ENCODE assay signal across 8 cellular contexts in genomic region chr4:145937990-145938611, GRCh38. TPM values are rescaled to one million over a fixed set of nuclear protein-coding genes. Genes with fewer than 3 reads are reported as not detected.
DNase-seq lines count a peak whose midpoint lies in the region; ATAC-seq and TF ChIP-seq lines count a peak whose summit lies in the region.

No MANE protein-coding gene starts in this region.

- H3K27me3 ChIP-seq in transverse colon = no peaks in the 10 kb centered on the region

- intact Hi-C loops in transverse colon (cut with DNase I; ENCODE audit: low total_unique reads) = loop anchor here (10.0 kb wide), 1 partner anchor 203 kb away; no protein-coding TSS in a partner anchor

- H3K27ac ChIP-seq in transverse colon = peak overlapping the region; percentile 89 to 97 (median 96)

- no peak for TF ChIP-seq POLR2A in transverse colon (IDR thresholded peaks at IDR 0.05)

- peaks cover 12 to 30% (median 16%) of the 10 kb centered on the region in 4 donors for H3K4me1 ChIP-seq in transverse colon

- no peaks in the 10 kb centered on the region for H3K9me3 Mint-ChIP-seq in activated T-cell treated with anti-CD3 and anti-CD28 coated beads, Interleukin-2, amount 50 U/mL, for 24 hours
- no peaks in the 10 kb centered on the region for H3K9me3 Mint-ChIP-seq in neural crest cell

- DNase-seq in AG09309 (ENCODE audit: low read depth) = no peak
- peak; percentile 22 for DNase-seq in NCI-H526 treated with DMSO at 0.1 percent for 48 hours (lab: John Stamatoyannopoulos, UW)
- peak; percentile 70 for DNase-seq in activated T-cell treated with anti-CD3 and anti-CD28 coated beads, Interleukin-2, amount 50 U/mL, for 24 hours
- DNase-seq in fibroblast of mammary gland (ENCODE audit: low read depth) = peak; percentile 38
- DNase-seq in neural crest cell (ENCODE audit: low read depth, low spot score) = peak; percentile 3
- DNase-seq in transverse colon = peak; percentile 28
- DNase-seq in KG1 (lab: John Stamatoyannopoulos, UW) = no peak

- peak; percentile 10 for ATAC-seq in GM19372 (IDR thresholded peaks at IDR 0.05; ENCODE audit: low read depth, unreplicated experiment)

- no peaks in the 10 kb centered on the region for H3K36me3 ChIP-seq in transverse colon

- H3K36me3 Mint-ChIP-seq in activated T-cell treated with anti-CD3 and anti-CD28 coated beads, Interleukin-2, amount 50 U/mL, for 24 hours (ENCODE audit: low read depth) = peaks cover 29% of the 10 kb centered on the region
- no peaks in the 10 kb centered on the region for H3K36me3 Mint-ChIP-seq in neural crest cell (ENCODE audit: low read depth)

- H3K9me3 ChIP-seq in transverse colon = no peaks in the 10 kb centered on the region

- peaks cover 45% of the 10 kb centered on the region for H3K4me1 Mint-ChIP-seq in activated T-cell treated with anti-CD3 and anti-CD28 coated beads, Interleukin-2, amount 50 U/mL, for 24 hours (ENCODE audit: low read depth)
- H3K4me1 Mint-ChIP-seq in neural crest cell = peaks cover 38% of the 10 kb centered on the region

- in situ Hi-C loops in transverse colon (cut with MboI; ENCODE audit: low pct_ligation_motif_present in 1 of 4, low pct_unique_long_range_greater_than_20kb in 1 of 4, low sequenced_read_pairs in 3 of 4) = no loop called here

- 0 to 1% methylated on average over 11 to 18 of the region's 18 CpGs for WGBS in transverse colon (ENCODE audit: low coverage in 1 of 2), 2 donors

- no peak for TF ChIP-seq EP300 in transverse colon (IDR thresholded peaks at IDR 0.05; ENCODE audit: low read depth)

- peak overlapping the region; percentile 98 for H3K4me3 Mint-ChIP-seq in activated T-cell treated with anti-CD3 and anti-CD28 coated beads, Interleukin-2, amount 50 U/mL, for 24 hours
- H3K4me3 Mint-ChIP-seq in neural crest cell = peak overlapping the region; percentile 98

- no peak for TF ChIP-seq CTCF in AG09309 (IDR thresholded peaks at IDR 0.05; ENCODE audit: control insufficient read depth, insufficient read depth, low read depth, low read length, missing control alignments)
- no peak for TF ChIP-seq CTCF in fibroblast of mammary gland (conservative IDR thresholded peaks at IDR 0.05; ENCODE audit: control insufficient read depth, insufficient read depth, low read depth, low read length)
- no peak for TF ChIP-seq CTCF in neural crest cell (conservative IDR thresholded peaks at IDR 0.05)
- no peak for TF ChIP-seq CTCF in transverse colon (IDR thresholded peaks at IDR 0.05)

- H3K27ac Mint-ChIP-seq in activated T-cell treated with anti-CD3 and anti-CD28 coated beads, Interleukin-2, amount 50 U/mL, for 24 hours = peak overlapping the region; percentile 96
- H3K27ac Mint-ChIP-seq in neural crest cell (ENCODE audit: unreplicated experiment) = peak overlapping the region; percentile 99

- H3K4me3 ChIP-seq in AG09309 (ENCODE audit: control insufficient read depth, low read depth, low read length) (peak overlapping the region; percentile 91), fibroblast of mammary gland (ENCODE audit: control insufficient read depth, low read depth, low read length) (peak overlapping the region; percentile 92), transverse colon (peak overlapping the region; percentile 67 to 80 (median 75))

- no peaks in the 10 kb centered on the region for H3K27me3 Mint-ChIP-seq in activated T-cell treated with anti-CD3 and anti-CD28 coated beads, Interleukin-2, amount 50 U/mL, for 24 hours
- peaks cover 20% of the 10 kb centered on the region for H3K27me3 Mint-ChIP-seq in neural crest cell (ENCODE audit: low read depth)

RNA-seq across cellular contexts. Expression of gene ZNF827, which starts 0.5 kb away (rescaled TPM):
- total RNA-seq in neural crest cell (13.0 and 21.2 TPM in 2 replicates), transverse colon (10 to 100 TPM; 22.5 to 61.3 (median 29.2) TPM)

Comparison
In these comparisons a context has a peak if more than half of its experiments do, and no peak if none do; other contexts are left out.
1. DNase-seq: peak in NCI-H526 treated with DMSO at 0.1 percent for 48 hours (single experiment), activated T-cell treated with anti-CD3 and anti-CD28 coated beads, Interleukin-2, amount 50 U/mL, for 24 hours (single experiment), fibroblast of mammary gland (single experiment), neural crest cell (single experiment) and transverse colon (single experiment); none in AG09309 (single experiment) and KG1 (single experiment).
2. Peak in every context shown above with its lines, with median percentiles within 50 percentile points of each other: H3K4me3 ChIP-seq.